ENCODE assay signal across 17 cellular contexts in the genomic region with DNA sequence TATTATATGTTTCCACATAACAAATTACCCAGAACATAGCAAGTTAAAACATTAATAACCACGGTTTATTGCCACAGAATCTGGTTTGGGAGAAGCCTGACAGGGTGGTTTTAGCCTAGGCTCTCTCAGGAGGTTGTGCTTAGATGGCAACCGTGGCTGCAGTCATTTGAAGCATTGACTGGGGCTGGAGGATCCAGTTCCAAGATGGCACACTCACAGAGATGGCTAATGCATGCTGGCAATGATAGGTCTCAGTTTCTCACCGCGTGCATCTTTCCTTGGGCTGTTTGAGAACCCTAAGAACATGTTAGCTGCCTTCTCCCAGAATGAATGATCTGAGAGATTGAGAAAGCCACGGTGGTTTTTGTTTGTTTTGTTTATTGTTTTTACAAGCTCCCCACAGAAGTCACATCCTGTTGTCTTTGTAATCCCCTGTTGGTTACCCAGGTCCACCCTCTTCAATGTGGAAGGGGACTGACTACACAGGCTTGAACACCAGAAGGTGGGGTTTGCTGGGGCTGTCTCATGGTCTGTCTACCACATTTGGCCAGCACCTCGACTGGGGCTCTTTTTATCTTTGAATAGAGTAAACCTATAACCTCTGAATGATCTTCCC. TPM values are rescaled to one million over a fixed set of nuclear protein-coding genes. Genes with fewer than 3 reads are reported as not detected.
A peak's percentile ranks its signal among the peaks of the same experiment; 100 is the strongest.
DNase-seq lines count a peak whose midpoint lies in the region; ATAC-seq, FAIRE-seq and TF ChIP-seq lines count a peak whose summit lies in the region.
"Had no signal": no experiment of that assay in that cellular context is flagged by ENCODE, and none has a peak within 500 bp of the region (broad histone marks: within the 10 kb centered on the region; RNA-seq: fewer than 3 reads in every experiment).

No MANE protein-coding gene starts in this region.

- no peaks in the 10 kb centered on the region for H3K36me3 ChIP-seq in GM12878 (ENCODE audit: control insufficient read depth in 2 of 2, insufficient read depth in 2 of 2, low read length in 1 of 2)
- H3K36me3 ChIP-seq: BLaER1, HAP-1 had no signal

- peaks cover 41% of the 10 kb centered on the region for H3K4me1 Mint-ChIP-seq in activated CD8-positive, alpha-beta memory T cell treated with anti-CD3 and anti-CD28 coated beads, Interleukin-2, amount 10 ng/mL, durations not matched to agents 7 days and 5 days
- H3K4me1 Mint-ChIP-seq in type B pancreatic cell (ENCODE audit: unreplicated experiment): no peaks in the 10 kb centered on the region

- CTCF ChIA-PET in activated CD8-positive, alpha-beta memory T cell treated with anti-CD3 and anti-CD28 coated beads, Interleukin-2, amount 10 ng/mL, durations not matched to agents 7 days and 5 days (lab: Charles Lee): interaction anchor here (0.7 to 2.3 kb wide), 8 partner anchors 9 to 85 kb away, joined by 3 to 17 read pairs (median 4); no protein-coding TSS in a partner anchor
- CTCF ChIA-PET in GM12878 (lab: Yijun Ruan, JAX): interaction anchor here (1.0 to 6.4 kb wide), 5 partner anchors 9 to 42 kb away, joined by 3 to 58 read pairs (median 3); no protein-coding TSS in a partner anchor

- TF ChIP-seq EP300 in GM12878 (IDR thresholded peaks at IDR 0.05; ENCODE audit: borderline replicate concordance in 1 of 2, control insufficient read depth in 1 of 2, low read depth in 2 of 2, low read length in 2 of 2): no peak

- SMC1A ChIA-PET in GM12878 (lab: Charles Lee; ENCODE audit: uncharacterized antibody, unreplicated experiment): interaction anchor here (0.8 to 15.3 kb wide), 10 partner anchors 9 to 290 kb away, joined by 3 to 157 read pairs (median 4); no protein-coding TSS in a partner anchor

- peaks cover 24% of the 10 kb centered on the region for H3K36me3 Mint-ChIP-seq in activated CD8-positive, alpha-beta memory T cell treated with anti-CD3 and anti-CD28 coated beads, Interleukin-2, amount 10 ng/mL, durations not matched to agents 7 days and 5 days
- no peaks in the 10 kb centered on the region for H3K36me3 Mint-ChIP-seq in type B pancreatic cell
- H3K36me3 Mint-ChIP-seq: CD8-positive, alpha-beta T cell had no signal

- no peak for TF ChIP-seq RAD21 in GM12878 (IDR thresholded peaks at IDR 0.05; ENCODE audit: insufficient read depth, low read depth, low read length)

- H3K4me3 ChIP-seq in GM12878 (no peak overlapping the region), right cardiac atrium (ENCODE audit: low read length) (no peak overlapping the region)
- H3K4me3 ChIP-seq: BLaER1, HAP-1 had no signal

- TF ChIP-seq CTCF in GM12878 (IDR thresholded peaks at IDR 0.05 in 2 of 3, conservative IDR thresholded peaks at IDR 0.05 in 1 of 3; ENCODE audit: control insufficient read depth in 2 of 3, extremely low read depth in 1 of 3, insufficient read depth in 1 of 3, low read depth in 3 of 3, low read length in 3 of 3): no peak
- no peak for TF ChIP-seq CTCF in type B pancreatic cell (conservative IDR thresholded peaks at IDR 0.05)

- H2AFZ ChIP-seq in GM12878 (ENCODE audit: control insufficient read depth, low read depth, low read length): peak overlapping the region; percentile 18

- in situ Hi-C loops in GM12878 (cut with MboI): no loop called here

- H3K27ac Mint-ChIP-seq in activated CD8-positive, alpha-beta memory T cell treated with anti-CD3 and anti-CD28 coated beads, Interleukin-2, amount 10 ng/mL, durations not matched to agents 7 days and 5 days: peak overlapping the region; percentile 50
- H3K27ac Mint-ChIP-seq in type B pancreatic cell: no peak overlapping the region
- H3K27ac Mint-ChIP-seq: CD8-positive, alpha-beta T cell had no signal

- ATAC-seq in activated CD8-positive, alpha-beta memory T cell treated with anti-CD3 and anti-CD28 coated beads, Interleukin-2, amount 10 ng/mL, durations not matched to agents 7 days and 5 days: peak; percentile 77
- ATAC-seq in HG02610 (IDR thresholded peaks at IDR 0.05; ENCODE audit: unreplicated experiment) (peak; percentile 73), GM12878 (peak; percentile 75), HG02840 (IDR thresholded peaks at IDR 0.05; ENCODE audit: low FRiP score, unreplicated experiment) (no peak), GM18502 (IDR thresholded peaks at IDR 0.05; ENCODE audit: poor library complexity, unreplicated experiment) (no peak), right cardiac atrium (no peak)
- ATAC-seq: CD8-positive, alpha-beta T cell; Panc1 had no signal

- peaks cover 4% of the 10 kb centered on the region; the same call in 1 of the 2 replicates for H3K79me2 ChIP-seq in GM12878 (ENCODE audit: control insufficient read depth, insufficient read depth, low read length)

- RAD21 ChIA-PET in GM12878 (lab: Charles Lee; ENCODE audit: unreplicated experiment): interaction anchor here (0.9 to 3.6 kb wide), 6 partner anchors 10 to 85 kb away, joined by 3 to 32 read pairs (median 5); no protein-coding TSS in a partner anchor

- intact Hi-C loops in GM12878 (cut with micrococcal nuclease; ENCODE audit: unreplicated experiment): no loop called here
- intact Hi-C loops in right cardiac atrium (cut with DNase I): no loop called here

- no peak overlapping the region for H3K4me3 Mint-ChIP-seq in activated CD8-positive, alpha-beta memory T cell treated with anti-CD3 and anti-CD28 coated beads, Interleukin-2, amount 10 ng/mL, durations not matched to agents 7 days and 5 days
- no peak overlapping the region for H3K4me3 Mint-ChIP-seq in type B pancreatic cell
- H3K4me3 Mint-ChIP-seq: CD8-positive, alpha-beta T cell had no signal

- WGBS in GM12878 (ENCODE audit: insufficient coverage, insufficient replicate concordance, low lambda C conversion rate, missing lambda C conversion rate): 29% methylated on average over 6 of the region's 6 CpGs
- WGBS in right cardiac atrium: 66% methylated on average over 6 of the region's 6 CpGs

- H3K9ac ChIP-seq in GM12878 (ENCODE audit: control insufficient read depth, insufficient read depth, low read length): no peak overlapping the region
- H3K9ac ChIP-seq: BLaER1 had no signal

- POLR2A ChIA-PET in GM12878 (lab: Charles Lee): interaction anchor here (0.8 to 1.8 kb wide), 7 partner anchors 9 to 15 kb away, joined by 3 to 6 read pairs (median 3); no protein-coding TSS in a partner anchor

- BruUV-seq in GM12878 (replicated peaks; lab: Mats Ljungman, UMichigan): no TSS peak

- peaks cover 3% of the 10 kb centered on the region for H3K27me3 Mint-ChIP-seq in activated CD8-positive, alpha-beta memory T cell treated with anti-CD3 and anti-CD28 coated beads, Interleukin-2, amount 10 ng/mL, durations not matched to agents 7 days and 5 days
- H3K27me3 Mint-ChIP-seq in type B pancreatic cell: peaks cover 8% of the 10 kb centered on the region

- FAIRE-seq in GM12878 (lab: Jason Lieb, UNC): peak; percentile 61
- FAIRE-seq: G401.6 had no signal

- peak overlapping the region; percentile 56 for H3K4me2 ChIP-seq in GM12878 (ENCODE audit: control insufficient read depth, insufficient read depth)
- H3K4me2 ChIP-seq: BLaER1 had no signal

- H4K20me1 ChIP-seq in GM12878 (ENCODE audit: control insufficient read depth, insufficient read depth): no peaks in the 10 kb centered on the region
- H4K20me1 ChIP-seq: BLaER1 had no signal

- no peak for TF ChIP-seq POLR2A in GM12878 (IDR thresholded peaks at IDR 0.05; ENCODE audit: low read depth, low read length)

- H3K9me3 Mint-ChIP-seq in activated CD8-positive, alpha-beta memory T cell treated with anti-CD3 and anti-CD28 coated beads, Interleukin-2, amount 10 ng/mL, durations not matched to agents 7 days and 5 days (ENCODE audit: low read depth): no peaks in the 10 kb centered on the region
- no peaks in the 10 kb centered on the region for H3K9me3 Mint-ChIP-seq in type B pancreatic cell
- H3K9me3 Mint-ChIP-seq: CD8-positive, alpha-beta T cell had no signal

- H3K4me1 ChIP-seq in GM12878 (ENCODE audit: control insufficient read depth, insufficient read depth, low read length): peaks cover 34% of the 10 kb centered on the region
- no peaks in the 10 kb centered on the region for H3K4me1 ChIP-seq in right cardiac atrium (ENCODE audit: control insufficient read depth, insufficient read depth, low read length)
- H3K4me1 ChIP-seq: HAP-1 had no signal

- H3K27ac ChIP-seq in GM12878 (ENCODE audit: control insufficient read depth, insufficient read depth) (peak overlapping the region; percentile 7), right cardiac atrium (ENCODE audit: low read length) (no peak overlapping the region)
- H3K27ac ChIP-seq: BLaER1 had no signal

- H3K27me3 ChIP-seq in GM12878 (replicated peaks in 1 of 2; ENCODE audit: control insufficient read depth in 2 of 2, insufficient read depth in 2 of 2, low read length in 1 of 2) (no peaks in the 10 kb centered on the region), right cardiac atrium (ENCODE audit: control insufficient read depth, insufficient read depth) (no peaks in the 10 kb centered on the region)
- H3K27me3 ChIP-seq: BLaER1 had no signal

- H3K9me3 ChIP-seq in GM12878 (replicated peaks; ENCODE audit: control insufficient read depth, insufficient read depth, low read length) (no peaks in the 10 kb centered on the region; the same call in 2 of the 3 replicates), right cardiac atrium (ENCODE audit: control insufficient read depth, low read length) (no peaks in the 10 kb centered on the region)
- H3K9me3 ChIP-seq: BLaER1, HAP-1 had no signal

- DNase-seq in activated CD8-positive, alpha-beta memory T cell treated with anti-CD3 and anti-CD28 coated beads, Interleukin-2, amount 10 ng/mL, durations not matched to agents 7 days and 5 days: peak; percentile 60
- DNase-seq in activated CD8-positive, alpha-beta memory T cell treated with anti-CD3 and anti-CD28 coated beads, Interleukin-2, amount 50 U/mL, for 48 hours: no peak
- DNase-seq in GM12878 (ENCODE audit: low read depth, low spot score) (peak; percentile 55), type B pancreatic cell (ENCODE audit: extremely low spot score, unreplicated experiment) (no peak), right cardiac atrium (no peak)
- DNase-seq: CD8-positive, alpha-beta T cell; DND-41; NCI-H1092 treated with DMSO at 0.1 percent for 48 hours; NCI-H2081 treated with DMSO at 0.1 percent for 48 hours; NCI-H510A had no signal

RNA-seq across cellular contexts. Expression of gene GRAMD1B, which starts 36.6 kb away (rescaled TPM):
- 10 to 100 TPM; 75.6 to 89.9 TPM for total RNA-seq in activated CD8-positive, alpha-beta memory T cell treated with anti-CD3 and anti-CD28 coated beads, Interleukin-2, amount 10 ng/mL, durations not matched to agents 7 days and 5 days
- total RNA-seq in GM12878 (2013; cell fraction: nucleolus; rRNA removed): 194 and 207 TPM in 2 replicates
- total RNA-seq in GM12878 (2014; rRNA removed) (26.4 and 29.9 TPM in 2 replicates), GM12878 (2014; rRNA removed; fragmentation: Illumina TruSeq; extraction: Trizol) (24.4 and 27.5 TPM in 2 replicates), GM12878 (2021) (49.1 and 52.1 TPM in 2 replicates), type B pancreatic cell (ENCODE audit: low replicate concordance) (2.6 and 15.2 TPM in 2 replicates), right cardiac atrium (1 to 10 TPM; 2.4 to 4.1 (median 3.2) TPM)
- 6.3 TPM for polyA plus RNA-seq in GM12878 (2011; ENCODE audit: low read depth)
- polyA plus RNA-seq in GM12878 (2011; rRNA removed) (25.3 and 32.3 TPM in 2 replicates), GM12878 (2014; fragmentation: Illumina TruSeq; extraction: Trizol) (25.7 and 28.2 TPM in 2 replicates), GM12878 (2014; fragmentation: Nextera tagmentation; extraction: Ambion mirVana) (1 to 10 TPM; 1.9 to 3.5 TPM), GM12878 (2014; rRNA removed) (35.7 and 37.5 TPM in 2 replicates), GM12878 (2016; fragmentation: Nextera tagmentation; extraction: Ambion mirVana) (10 to 100 TPM; 12.6 to 13.3 TPM), right cardiac atrium (2.0 TPM)
- 30.8 and 36.7 TPM in 2 replicates for polyA plus RNA-seq in GM12878 (2011; cell fraction: cytosol; rRNA removed)
- 84.2 and 87.2 TPM in 2 replicates for polyA plus RNA-seq in GM12878 (2011; cell fraction: nucleus; rRNA removed)
- polyA plus RNA-seq in GM12878 (2012): 11.4 and 11.5 TPM in 2 replicates
- 46.2 and 52.8 TPM in 2 replicates for polyA minus RNA-seq in GM12878 (2011; rRNA and poly(A)+ RNA removed)
- polyA minus RNA-seq in GM12878 (2011; cell fraction: cytosol; rRNA and poly(A)+ RNA removed): 19.5 and 22.4 TPM in 2 replicates
- polyA minus RNA-seq in GM12878 (2011; cell fraction: nucleus; rRNA and poly(A)+ RNA removed): 33.9 and 57.1 TPM in 2 replicates

Comparison
In these comparisons a context has a peak if more than half of its experiments do, and no peak if none do; other contexts are left out.
1. DNase-seq: peak in activated CD8-positive, alpha-beta memory T cell treated with anti-CD3 and anti-CD28 coated beads, Interleukin-2, amount 10 ng/mL, durations not matched to agents 7 days and 5 days (single experiment) and GM12878 (single experiment); none in activated CD8-positive, alpha-beta memory T cell treated with anti-CD3 and anti-CD28 coated beads, Interleukin-2, amount 50 U/mL, for 48 hours (single experiment), type B pancreatic cell (single experiment) and right cardiac atrium (0 of 3).
2. ATAC-seq: peak in activated CD8-positive, alpha-beta memory T cell treated with anti-CD3 and anti-CD28 coated beads, Interleukin-2, amount 10 ng/mL, durations not matched to agents 7 days and 5 days (single experiment), HG02610 (single experiment) and GM12878 (single experiment); none in HG02840 (single experiment), GM18502 (single experiment) and right cardiac atrium (0 of 2).